1 cellular context compared by ENCODE assay signal in the genomic region with DNA sequence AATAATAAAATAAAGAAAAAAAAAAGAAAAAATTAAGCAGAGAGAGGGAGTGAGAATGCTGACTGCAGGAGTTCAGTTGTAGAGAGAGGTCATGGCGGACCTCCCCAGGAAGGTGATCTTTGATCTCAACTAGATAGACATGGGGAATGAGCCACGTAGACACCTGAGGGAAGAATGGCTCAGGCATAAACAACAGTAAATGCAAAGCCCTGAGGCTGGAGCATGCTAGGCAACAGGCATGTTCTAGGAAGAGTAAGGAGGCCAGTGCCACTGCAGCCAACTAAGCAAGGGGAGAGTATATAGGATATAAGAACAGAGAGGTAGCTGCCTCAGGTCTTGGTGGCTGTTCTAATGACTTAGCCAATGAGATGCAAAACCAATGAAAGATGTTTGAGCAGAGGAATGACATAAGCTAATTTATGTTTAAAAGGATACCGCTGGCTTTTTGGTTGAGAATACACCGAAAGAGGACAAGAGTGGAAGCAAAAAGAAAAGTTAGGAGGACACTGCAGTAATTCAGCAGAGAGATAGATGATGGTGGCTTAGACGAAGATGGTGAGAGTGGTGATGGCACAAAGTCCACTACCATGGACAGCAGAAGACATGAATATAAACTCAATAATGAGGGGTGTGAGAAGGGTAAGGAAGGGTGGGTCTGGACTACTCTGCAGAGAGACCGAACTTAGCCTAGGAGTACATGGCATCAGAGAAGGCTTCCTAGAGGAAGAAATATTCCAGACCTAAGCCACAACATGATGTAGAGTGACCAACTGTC.
TF ChIP-seq lines count a peak whose summit lies in the region.

No MANE protein-coding gene starts in this region.

TF ChIP-seq in HCT116, 20 proteins besides CTCF, POLR2A, EP300 and RAD21:
- TF ChIP-seq, protein P1, sequence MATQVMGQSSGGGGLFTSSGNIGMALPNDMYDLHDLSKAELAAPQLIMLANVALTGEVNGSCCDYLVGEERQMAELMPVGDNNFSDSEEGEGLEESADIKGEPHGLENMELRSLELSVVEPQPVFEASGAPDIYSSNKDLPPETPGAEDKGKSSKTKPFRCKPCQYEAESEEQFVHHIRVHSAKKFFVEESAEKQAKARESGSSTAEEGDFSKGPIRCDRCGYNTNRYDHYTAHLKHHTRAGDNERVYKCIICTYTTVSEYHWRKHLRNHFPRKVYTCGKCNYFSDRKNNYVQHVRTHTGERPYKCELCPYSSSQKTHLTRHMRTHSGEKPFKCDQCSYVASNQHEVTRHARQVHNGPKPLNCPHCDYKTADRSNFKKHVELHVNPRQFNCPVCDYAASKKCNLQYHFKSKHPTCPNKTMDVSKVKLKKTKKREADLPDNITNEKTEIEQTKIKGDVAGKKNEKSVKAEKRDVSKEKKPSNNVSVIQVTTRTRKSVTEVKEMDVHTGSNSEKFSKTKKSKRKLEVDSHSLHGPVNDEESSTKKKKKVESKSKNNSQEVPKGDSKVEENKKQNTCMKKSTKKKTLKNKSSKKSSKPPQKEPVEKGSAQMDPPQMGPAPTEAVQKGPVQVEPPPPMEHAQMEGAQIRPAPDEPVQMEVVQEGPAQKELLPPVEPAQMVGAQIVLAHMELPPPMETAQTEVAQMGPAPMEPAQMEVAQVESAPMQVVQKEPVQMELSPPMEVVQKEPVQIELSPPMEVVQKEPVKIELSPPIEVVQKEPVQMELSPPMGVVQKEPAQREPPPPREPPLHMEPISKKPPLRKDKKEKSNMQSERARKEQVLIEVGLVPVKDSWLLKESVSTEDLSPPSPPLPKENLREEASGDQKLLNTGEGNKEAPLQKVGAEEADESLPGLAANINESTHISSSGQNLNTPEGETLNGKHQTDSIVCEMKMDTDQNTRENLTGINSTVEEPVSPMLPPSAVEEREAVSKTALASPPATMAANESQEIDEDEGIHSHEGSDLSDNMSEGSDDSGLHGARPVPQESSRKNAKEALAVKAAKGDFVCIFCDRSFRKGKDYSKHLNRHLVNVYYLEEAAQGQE (IDR thresholded peaks at IDR 0.05; ENCODE audit: low read depth) = peak; percentile 31
- TF ChIP-seq, protein P2, sequence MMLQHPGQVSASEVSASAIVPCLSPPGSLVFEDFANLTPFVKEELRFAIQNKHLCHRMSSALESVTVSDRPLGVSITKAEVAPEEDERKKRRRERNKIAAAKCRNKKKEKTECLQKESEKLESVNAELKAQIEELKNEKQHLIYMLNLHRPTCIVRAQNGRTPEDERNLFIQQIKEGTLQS (IDR thresholded peaks at IDR 0.05) = no peak
